ENCODE assay signal across 15 cellular contexts in genomic region chr11:31424652-31425051, GRCh38. TPM values are rescaled to one million over a fixed set of nuclear protein-coding genes. Genes with fewer than 3 reads are reported as not detected.
DNase-seq lines count a peak whose midpoint lies in the region; ATAC-seq lines count a peak whose summit lies in the region.
"Had no signal": no experiment of that assay in that cellular context is flagged by ENCODE, and none has a peak within 500 bp of the region (broad histone marks: within the 10 kb centered on the region; RNA-seq: fewer than 3 reads in every experiment).

No MANE protein-coding gene starts in this region.

- no peak for ATAC-seq in sciatic nerve
- ATAC-seq in activated CD4-positive, CD25-positive, alpha-beta regulatory T cell treated with anti-CD3 and anti-CD28 coated beads, Interleukin-2, amount 50 U/mL, for 24 hours: no peak
- ATAC-seq: A549 had no signal

- peak; percentile 13 for DNase-seq in NCI-H748 (lab: John Stamatoyannopoulos, UW; ENCODE audit: unreplicated experiment)
- DNase-seq in NCI-H748 treated with DMSO at 0.1 percent for 48 hours (lab: John Stamatoyannopoulos, UW): no peak
- peak; percentile 1 for DNase-seq in middle frontal gyrus (ENCODE audit: extremely low spot score, low spot score)
- peak; percentile 57 for DNase-seq in superior temporal gyrus (ENCODE audit: extremely low spot score)
- no peak for DNase-seq in sciatic nerve (ENCODE audit: low spot score)
- DNase-seq in activated CD8-positive, alpha-beta memory T cell treated with anti-CD3 and anti-CD28 coated beads, Interleukin-2, amount 50 U/mL, for 4 hours: no peak
- DNase-seq: AML-193; CD4-positive, alpha-beta T cell; DMS153; DMS79; GDM1; GM23248 had no signal

- intact Hi-C loops in sciatic nerve (cut with DNase I): no loop called here

RNA-seq across cellular contexts. Expression of gene DNAJC24, which starts 55.0 kb away (rescaled TPM):
- total RNA-seq in sciatic nerve: 16.7 TPM

RNA-seq across cellular contexts. Expression of gene DCDC1, which starts 55.1 kb away (rescaled TPM):
- 1.2 TPM for total RNA-seq in sciatic nerve
- total RNA-seq: GM23248, HT-29 had no signal

Comparison
In these comparisons a context has a peak if more than half of its experiments do, and no peak if none do; other contexts are left out.
1. DNase-seq: peak in NCI-H748 (single experiment), middle frontal gyrus (single experiment) and superior temporal gyrus (single experiment); none in NCI-H748 treated with DMSO at 0.1 percent for 48 hours (single experiment), sciatic nerve (single experiment) and activated CD8-positive, alpha-beta memory T cell treated with anti-CD3 and anti-CD28 coated beads, Interleukin-2, amount 50 U/mL, for 4 hours (single experiment).